ENCODE assay signal across 8 cellular contexts in genomic region chr3:162598500-162598899, GRCh38.
DNase-seq lines count a peak whose midpoint lies in the region; TF ChIP-seq lines count a peak whose summit lies in the region.
"Not testable (repeated sequence)": the region's sequence is repeated elsewhere in the genome, so short reads cannot be mapped to it uniquely, and the experiment has no call there.

No MANE protein-coding gene starts in this region.

- H3K27ac ChIP-seq in KMS-11; OCI-LY7 (ENCODE audit: low read depth, low read length, poor library complexity, severe bottlenecking): not testable (repeated sequence)

- H3K9ac ChIP-seq in KMS-11, result not testable (repeated sequence)

- H3K4me2 ChIP-seq in KMS-11, result peak overlapping the region; percentile 44
- H3K4me2 ChIP-seq in OCI-LY7 (ENCODE audit: low read length), result not testable (repeated sequence)

- H3K9me2 ChIP-seq in OCI-LY7 (ENCODE audit: insufficient read depth, low read length), result not testable (repeated sequence)

- CTCF ChIA-PET in OCI-LY7 (lab: Charles Lee; ENCODE audit: unreplicated experiment), result not testable (repeated sequence)

- H2AFZ ChIP-seq in KMS-11 (ENCODE audit: low read depth); OCI-LY7 (ENCODE audit: low read length): not testable (repeated sequence)

- TF ChIP-seq CTCF in KMS-11 (conservative IDR thresholded peaks at IDR 0.05; ENCODE audit: low read depth, low read length); OCI-LY7 (conservative IDR thresholded peaks at IDR 0.05; ENCODE audit: low read length): not testable (repeated sequence)

- not testable (repeated sequence) for BruUV-seq in OCI-LY7 (replicated peaks; lab: Mats Ljungman, UMichigan)

- H3K4me1 ChIP-seq in KMS-11 (ENCODE audit: low read depth, poor library complexity, severe bottlenecking), result peaks cover 17% of the 10 kb centered on the region
- H3K4me1 ChIP-seq in OCI-LY7 (ENCODE audit: insufficient read depth, low read length, poor library complexity, severe bottlenecking), result not testable (repeated sequence)

- DNase-seq in DMS53 treated with DMSO at 0.1 percent for 48 hours (lab: John Stamatoyannopoulos, UW; ENCODE audit: unreplicated experiment), result peak; percentile 5
- DNase-seq in NCI-H146 (lab: John Stamatoyannopoulos, UW), result peak; percentile 66
- peak; percentile 51 for DNase-seq in NCI-H345 treated with DMSO at 0.1 percent for 48 hours (lab: John Stamatoyannopoulos, UW; ENCODE audit: unreplicated experiment)
- DNase-seq in OCI-LY7 (ENCODE audit: low spot score), result peak; percentile 3
- peak; percentile 0 for DNase-seq in dermis blood vessel endothelial cell
- DNase-seq in left kidney (ENCODE audit: low read depth, low spot score), result peak; percentile 38
- DNase-seq in skeletal muscle cell (ENCODE audit: low read depth), result peak; percentile 19

- POLR2A ChIA-PET in OCI-LY7 (lab: Charles Lee), result not testable (repeated sequence)

- H3K9me3 ChIP-seq in OCI-LY7 (ENCODE audit: low read length), result not testable (repeated sequence)

- not testable (repeated sequence) for H4K20me1 ChIP-seq in KMS-11 (ENCODE audit: insufficient read depth); OCI-LY7 (ENCODE audit: insufficient read depth, low read length)

- H3K27me3 ChIP-seq in KMS-11 (ENCODE audit: insufficient read depth, low read depth), result not testable (repeated sequence)

- H3K4me3 ChIP-seq in KMS-11 (IDR thresholded peaks at IDR 0.05; ENCODE audit: insufficient read depth, low read depth, low read length); OCI-LY7 (ENCODE audit: low read depth, low read length, poor library complexity, severe bottlenecking); skeletal muscle cell (ENCODE audit: low read depth, low read length): not testable (repeated sequence)

- not testable (repeated sequence) for H3K79me2 ChIP-seq in KMS-11 (ENCODE audit: insufficient read depth, low read depth); OCI-LY7 (ENCODE audit: insufficient read depth, low read depth, low read length)

- not testable (repeated sequence) for H3K36me3 ChIP-seq in KMS-11 (ENCODE audit: insufficient read depth); OCI-LY7 (ENCODE audit: insufficient read depth, low read length)

- intact Hi-C loops in OCI-LY7 (cut with micrococcal nuclease; ENCODE audit: unreplicated experiment), result not testable (repeated sequence)

Comparison
In these comparisons a context has a peak if more than half of its experiments do, and no peak if none do; other contexts are left out.
1. DNase-seq: peak in every context shown above with its lines; median percentile 66 in NCI-H146; 51 in NCI-H345 treated with DMSO at 0.1 percent for 48 hours; 38 in left kidney; 19 in skeletal muscle cell; 5 in DMS53 treated with DMSO at 0.1 percent for 48 hours; 3 in OCI-LY7; 0 in dermis blood vessel endothelial cell.